25 cellular contexts compared by ENCODE assay signal in genomic region chr11:73653996-73654395, GRCh38. TPM values are rescaled to one million over a fixed set of nuclear protein-coding genes. Genes with fewer than 3 reads are reported as not detected.
DNase-seq lines count a peak whose midpoint lies in the region; ATAC-seq and TF ChIP-seq lines count a peak whose summit lies in the region.
"Had no signal": no experiment of that assay in that cellular context is flagged by ENCODE, and none has a peak within 500 bp of the region (broad histone marks: within the 10 kb centered on the region; RNA-seq: fewer than 3 reads in every experiment).

No MANE protein-coding gene starts in this region.

- H3K4me1 ChIP-seq in heart right ventricle (peaks cover 0 to 12% (median 3%) of the 10 kb centered on the region in 9 donors), neuronal stem cell (ENCODE audit: control insufficient read depth in 2 of 2, insufficient read depth in 1 of 2, low read depth in 1 of 2, low read length in 2 of 2) (peaks cover 33 to 36% of the 10 kb centered on the region in 2 donors)

- no peak overlapping the region for H2BK12ac ChIP-seq in neuronal stem cell (ENCODE audit: low read length)

- no peaks in the 10 kb centered on the region for H3K4me1 Mint-ChIP-seq in activated T-helper 17 cell treated with anti-CD3 and anti-CD28 coated beads, Interleukin-2, amount 50 U/mL, for 72 hours

- H3K36me3 ChIP-seq in heart right ventricle (no peaks in the 10 kb centered on the region), neuronal stem cell (replicated peaks in 1 of 2; ENCODE audit: control insufficient read depth in 2 of 2, insufficient read depth in 2 of 2, low read length in 2 of 2) (peaks cover 0 to 4% of the 10 kb centered on the region in 2 donors)
- H3K36me3 ChIP-seq: BLaER1 had no signal

- H3K4me2 ChIP-seq in neuronal stem cell (ENCODE audit: insufficient read depth, low read length, poor library complexity, severe bottlenecking) = no peak overlapping the region
- H3K4me2 ChIP-seq: BLaER1, GM23338, KMS-11 had no signal

- H3K4me3 ChIP-seq in heart right ventricle (no peak overlapping the region), neuronal stem cell (ENCODE audit: low read length in 2 of 2) (no peak overlapping the region)
- H3K4me3 ChIP-seq: BLaER1, GM12878, GM23338 had no signal

- no peak overlapping the region for H4K8ac ChIP-seq in neuronal stem cell (ENCODE audit: low read depth, low read length)

- no peak overlapping the region for H2AFZ ChIP-seq in neuronal stem cell (ENCODE audit: low read length)
- H2AFZ ChIP-seq: GM23338 had no signal

- no peaks in the 10 kb centered on the region for H3K27me3 ChIP-seq in heart right ventricle
- no peaks in the 10 kb centered on the region for H3K27me3 ChIP-seq in neuronal stem cell (ENCODE audit: control insufficient read depth in 3 of 3, insufficient read depth in 3 of 3, low read depth in 1 of 3, low read length in 3 of 3)
- H3K27me3 ChIP-seq: BLaER1 had no signal

- H3K4ac ChIP-seq in neuronal stem cell (ENCODE audit: low read length) = no peak overlapping the region

- 79 to 92% methylated on average over 5 of the region's 5 CpGs for WGBS in heart right ventricle, 2 donors
- no CpG with 5 or more reads among the region's 5 CpGs for WGBS in neuronal stem cell (ENCODE audit: extremely low coverage in 2 of 2, insufficient read length in 2 of 2, insufficient replicate concordance in 1 of 2), 2 donors

- H2AK5ac ChIP-seq in neuronal stem cell (ENCODE audit: low read depth, low read length) = peak overlapping the region; percentile 71

- H3K27me3 Mint-ChIP-seq in activated T-helper 17 cell treated with anti-CD3 and anti-CD28 coated beads, Interleukin-2, amount 50 U/mL, for 72 hours = no peaks in the 10 kb centered on the region
- H3K27me3 Mint-ChIP-seq: CD4-positive, alpha-beta T cell had no signal

- H2BK120ac ChIP-seq in neuronal stem cell (ENCODE audit: low read depth, low read length) = no peak overlapping the region

- H2BK15ac ChIP-seq in neuronal stem cell (ENCODE audit: low read length) = peak overlapping the region; percentile 59

- peak overlapping the region; percentile 35 for H3K27ac Mint-ChIP-seq in activated T-helper 17 cell treated with anti-CD3 and anti-CD28 coated beads, Interleukin-2, amount 50 U/mL, for 72 hours
- H3K27ac Mint-ChIP-seq: CD4-positive, alpha-beta T cell; GM23338 had no signal

- no peaks in the 10 kb centered on the region for H3K36me3 Mint-ChIP-seq in activated T-helper 17 cell treated with anti-CD3 and anti-CD28 coated beads, Interleukin-2, amount 50 U/mL, for 72 hours (ENCODE audit: low read depth)

- TF ChIP-seq CTCF in heart right ventricle (IDR thresholded peaks at IDR 0.05) = no peak

- H3K9me3 Mint-ChIP-seq in activated T-helper 17 cell treated with anti-CD3 and anti-CD28 coated beads, Interleukin-2, amount 50 U/mL, for 72 hours = no peaks in the 10 kb centered on the region
- H3K9me3 Mint-ChIP-seq: CD4-positive, alpha-beta T cell; GM23338 had no signal

- H2BK5ac ChIP-seq in neuronal stem cell (ENCODE audit: low read length) = no peak overlapping the region

- H3K9ac ChIP-seq in neuronal stem cell (ENCODE audit: low read depth, low read length, poor library complexity) = no peak overlapping the region
- H3K9ac ChIP-seq: BLaER1, KMS-11 had no signal

- H4K91ac ChIP-seq in neuronal stem cell (ENCODE audit: low read depth, low read length, poor library complexity) = no peak overlapping the region

- H3K4me3 Mint-ChIP-seq in activated T-helper 17 cell treated with anti-CD3 and anti-CD28 coated beads, Interleukin-2, amount 50 U/mL, for 72 hours = no peak overlapping the region
- H3K4me3 Mint-ChIP-seq: CD4-positive, alpha-beta T cell; GM23338 had no signal

- no peaks in the 10 kb centered on the region for H3K9me3 ChIP-seq in heart right ventricle
- no peaks in the 10 kb centered on the region for H3K9me3 ChIP-seq in neuronal stem cell (replicated peaks in 1 of 2; ENCODE audit: control insufficient read depth in 2 of 2, insufficient read depth in 1 of 2, low read depth in 1 of 2, low read length in 2 of 2)
- H3K9me3 ChIP-seq: BLaER1, Caco-2 had no signal

- peak overlapping the region; percentile 32 for H3K18ac ChIP-seq in neuronal stem cell (ENCODE audit: low read length)

- H3K14ac ChIP-seq in neuronal stem cell (ENCODE audit: low read length) = no peak overlapping the region

- no peak overlapping the region for H3K23ac ChIP-seq in neuronal stem cell (ENCODE audit: low read depth, low read length, poor library complexity)

- intact Hi-C loops in heart right ventricle (cut with DNase I) = loop anchor here in 1 of 10 donors (10.0 kb wide), 1 partner anchor 249 kb away; no protein-coding TSS in a partner anchor

- no peaks in the 10 kb centered on the region for H3K79me1 ChIP-seq in neuronal stem cell (ENCODE audit: low read depth, low read length)

- H3K27ac ChIP-seq in heart right ventricle = peak overlapping the region in 4 of 10 donors; percentile 7 to 58 (median 26)
- H3K27ac ChIP-seq in neuronal stem cell (replicated peaks; ENCODE audit: low read length) = no peak overlapping the region
- H3K27ac ChIP-seq: BLaER1, KMS-11, RWPE1 had no signal

- ATAC-seq in activated T-helper 17 cell treated with anti-CD3 and anti-CD28 coated beads, Interleukin-2, amount 50 U/mL, for 72 hours (replicated peaks) = no peak
- peak; percentile 39 to 93 (median 58) for ATAC-seq in heart right ventricle
- no peak for ATAC-seq in GM19035 (IDR thresholded peaks at IDR 0.05; ENCODE audit: unreplicated experiment)
- ATAC-seq in GM21723 (IDR thresholded peaks at IDR 0.05; ENCODE audit: unreplicated experiment) = no peak
- ATAC-seq: GM12878, GM23338 had no signal

- peak; percentile 67 for DNase-seq in AG20443 (ENCODE audit: low spot score)
- peak in 1 of 2 donors; percentile 31 for DNase-seq in heart right ventricle
- no peak for DNase-seq in neuronal stem cell (ENCODE audit: low spot score)
- no peak for DNase-seq in NCI-H2227 (lab: John Stamatoyannopoulos, UW; ENCODE audit: unreplicated experiment)
- DNase-seq in activated CD4-positive, CD25-positive, alpha-beta regulatory T cell treated with anti-CD3 and anti-CD28 coated beads, Interleukin-2, amount 50 U/mL, for 72 hours = no peak
- DNase-seq: Caco-2; CD4-positive, alpha-beta T cell; DND-41; HCEC 1CT; IMR-90; NCI-H1092 treated with DMSO at 0.1 percent for 48 hours; NCI-H1436 treated with DMSO at 0.1 percent for 48 hours; NCI-H2029; NCI-H226; NCI-H524; NK-92 treated with Interleukin-12 subunit alpha and Interleukin-12 subunit beta, amount 100 ng/mL, for 24 hours had no signal

RNA-seq across cellular contexts. Expression of gene PLEKHB1, which starts 7.6 kb away (rescaled TPM):
- 10 to 100 TPM in 1 of 2 donors, 1 to 10 TPM in 1; 9.7 to 11.9 TPM for total RNA-seq in activated T-helper 17 cell treated with anti-CD3 and anti-CD28 coated beads, Interleukin-2, amount 50 U/mL, for 72 hours
- total RNA-seq in heart right ventricle = 10 to 100 TPM in 8 of 10 donors, 1 to 10 TPM in 2; 6.5 to 44.8 (median 18.8) TPM
- 10 to 100 TPM in 1 of 2 donors, under 1 TPM in 1; 0.71 to 11.8 TPM for polyA plus RNA-seq in heart right ventricle
- polyA plus RNA-seq in neuronal stem cell (2013, experiment 1 of 2) = 61.3 TPM
- polyA plus RNA-seq in neuronal stem cell (2013, experiment 2 of 2) = 62.8 TPM
- total RNA-seq: A673 had no signal

RNA-seq across cellular contexts. Expression of gene FAM168A, which starts 56.1 kb away (rescaled TPM):
- 10 to 100 TPM; 16.0 to 33.2 TPM for total RNA-seq in activated T-helper 17 cell treated with anti-CD3 and anti-CD28 coated beads, Interleukin-2, amount 50 U/mL, for 72 hours
- 10 to 100 TPM; 26.7 to 37.1 (median 33.2) TPM for total RNA-seq in heart right ventricle
- 1 to 10 TPM; 7.9 to 9.1 TPM for polyA plus RNA-seq in heart right ventricle
- 23.1 TPM for polyA plus RNA-seq in neuronal stem cell (2013, experiment 1 of 2)
- polyA plus RNA-seq in neuronal stem cell (2013, experiment 2 of 2) = 24.7 TPM

Comparison
In these comparisons a context has a peak if more than half of its experiments do, and no peak if none do; other contexts are left out.
1. ATAC-seq: peak in heart right ventricle (8 of 8); none in activated T-helper 17 cell treated with anti-CD3 and anti-CD28 coated beads, Interleukin-2, amount 50 U/mL, for 72 hours (single experiment), GM19035 (single experiment) and GM21723 (single experiment).